In genomic region chr20:605237-605636, GRCh38 we compare ENCODE assay signal across 14 cellular contexts. TPM values are rescaled to one million over a fixed set of nuclear protein-coding genes. Genes with fewer than 3 reads are reported as not detected.
"Had no signal": no experiment of that assay in that cellular context is flagged by ENCODE, and none has a peak within 500 bp of the region (broad histone marks: within the 10 kb centered on the region; RNA-seq: fewer than 3 reads in every experiment).

No MANE protein-coding gene starts in this region.

- H3K4me3 ChIP-seq: skin epidermis, thyroid gland had no signal

- H3K4me1 Mint-ChIP-seq: activated CD4-positive, alpha-beta T cell treated with anti-CD3 and anti-CD28 coated beads, Interleukin-2, amount 10 ng/mL, durations not matched to agents 7 days and 5 days; activated naive CD4-positive, alpha-beta T cell treated with anti-CD3 and anti-CD28 coated beads, Interleukin-2, amount 50 U/mL, for 24 hours; central memory CD8-positive, alpha-beta T cell had no signal

- H3K4me3 Mint-ChIP-seq: activated CD4-positive, alpha-beta T cell treated with anti-CD3 and anti-CD28 coated beads, Interleukin-2, amount 10 ng/mL, durations not matched to agents 7 days and 5 days; activated naive CD4-positive, alpha-beta T cell treated with anti-CD3 and anti-CD28 coated beads, Interleukin-2, amount 50 U/mL, for 24 hours; central memory CD8-positive, alpha-beta T cell; natural killer cell treated with Interleukin-12 subunit alpha and Interleukin-12 subunit beta and Interleukin-15 and Interleukin-18, amount 100 ng/mL, for 72 hours; T-helper 17 cell had no signal

- ATAC-seq: natural killer cell treated with Interleukin-12 subunit alpha and Interleukin-12 subunit beta and Interleukin-15 and Interleukin-18, amount 100 ng/mL, for 72 hours; T-helper 17 cell had no signal

- H3K27ac ChIP-seq: skin epidermis, thyroid gland had no signal

- H3K9me3 ChIP-seq: thyroid gland had no signal

- H3K36me3 ChIP-seq: thyroid gland had no signal

- H3K27ac Mint-ChIP-seq: activated CD4-positive, alpha-beta T cell treated with anti-CD3 and anti-CD28 coated beads, Interleukin-2, amount 10 ng/mL, durations not matched to agents 7 days and 5 days; activated naive CD4-positive, alpha-beta T cell treated with anti-CD3 and anti-CD28 coated beads, Interleukin-2, amount 50 U/mL, for 24 hours; natural killer cell treated with Interleukin-12 subunit alpha and Interleukin-12 subunit beta and Interleukin-15 and Interleukin-18, amount 100 ng/mL, for 72 hours; T-helper 17 cell had no signal

- H3K9me3 Mint-ChIP-seq: activated CD4-positive, alpha-beta T cell treated with anti-CD3 and anti-CD28 coated beads, Interleukin-2, amount 10 ng/mL, durations not matched to agents 7 days and 5 days; activated naive CD4-positive, alpha-beta T cell treated with anti-CD3 and anti-CD28 coated beads, Interleukin-2, amount 50 U/mL, for 24 hours; central memory CD8-positive, alpha-beta T cell; natural killer cell treated with Interleukin-12 subunit alpha and Interleukin-12 subunit beta and Interleukin-15 and Interleukin-18, amount 100 ng/mL, for 72 hours had no signal

- H3K36me3 Mint-ChIP-seq: activated naive CD4-positive, alpha-beta T cell treated with anti-CD3 and anti-CD28 coated beads, Interleukin-2, amount 50 U/mL, for 24 hours; natural killer cell treated with Interleukin-12 subunit alpha and Interleukin-12 subunit beta and Interleukin-15 and Interleukin-18, amount 100 ng/mL, for 72 hours had no signal

- DNase-seq: activated CD4-positive, alpha-beta T cell treated with anti-CD3 and anti-CD28 coated beads, Interleukin-2, amount 10 ng/mL, durations not matched to agents 7 days and 5 days; activated CD4-positive, CD25-positive, alpha-beta regulatory T cell; activated CD8-positive, alpha-beta memory T cell treated with anti-CD3 and anti-CD28 coated beads for 24 hours; cortex of kidney; effector CD8-positive, alpha-beta T cell; hypothalamus; T-helper 17 cell; thyroid gland had no signal

- FAIRE-seq: TTC549 had no signal

RNA-seq across cellular contexts. Expression of gene TCF15, which starts 4.9 kb away (rescaled TPM):
- total RNA-seq: activated CD4-positive, alpha-beta T cell treated with anti-CD3 and anti-CD28 coated beads, Interleukin-2, amount 10 ng/mL, durations not matched to agents 7 days and 5 days; renal cortical epithelial cell; T-helper 17 cell had no signal
